1 cellular context compared by ENCODE assay signal in genomic region chr10:42869977-42870350, GRCh38.
TF ChIP-seq lines count a peak whose summit lies in the region.

No MANE protein-coding gene starts in this region.

TF ChIP-seq in H1, 55 proteins besides CTCF, POLR2A, EP300 and RAD21 (continued from another document):
- TF ChIP-seq CHD7 (IDR thresholded peaks at IDR 0.05; ENCODE audit: insufficient replicate concordance, low read length) (no peak), CBX8 (IDR thresholded peaks at IDR 0.05; ENCODE audit: borderline replicate concordance, low read depth, low read length) (no peak), NRF1 (IDR thresholded peaks at IDR 0.05; ENCODE audit: low read depth, low read length) (no peak), KDM5A (IDR thresholded peaks at IDR 0.05; ENCODE audit: low read length) (no peak), BACH1 (IDR thresholded peaks at IDR 0.05; ENCODE audit: low read length) (no peak), TAF7 (optimal IDR thresholded peaks at IDR 0.05; ENCODE audit: borderline replicate concordance, low read depth, low read length) (no peak), YY1 (IDR thresholded peaks at IDR 0.05; ENCODE audit: low read depth, low read length) (no peak), TAF1 (IDR thresholded peaks at IDR 0.05; ENCODE audit: low read depth, low read length) (no peak)
